Comparison of ENCODE assay signal across 13 cellular contexts in the genomic region with DNA sequence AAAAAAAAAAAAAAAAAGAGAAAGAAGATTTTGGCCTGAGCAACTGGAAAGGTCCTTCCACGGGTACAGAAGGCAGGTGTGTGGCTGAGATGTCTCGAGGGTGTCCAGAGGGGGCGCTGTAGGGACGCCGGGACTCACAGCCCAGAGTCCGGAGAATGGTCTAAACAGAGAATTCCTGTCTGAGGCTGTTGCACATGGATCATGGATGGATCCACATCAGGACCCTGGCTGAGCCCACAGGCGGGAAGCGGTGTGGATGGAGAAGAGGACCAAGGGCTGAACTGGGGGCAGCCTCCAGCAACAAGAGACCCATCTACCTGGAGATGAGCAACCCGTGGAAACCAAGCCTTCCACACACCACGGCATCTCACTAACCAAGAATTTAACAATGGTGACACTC. TPM values are rescaled to one million over a fixed set of nuclear protein-coding genes. Genes with fewer than 3 reads are reported as not detected.
DNase-seq lines count a peak whose midpoint lies in the region; ATAC-seq, FAIRE-seq and TF ChIP-seq lines count a peak whose summit lies in the region.
"Had no signal": no experiment of that assay in that cellular context is flagged by ENCODE, and none has a peak within 500 bp of the region (broad histone marks: within the 10 kb centered on the region; RNA-seq: fewer than 3 reads in every experiment).

No MANE protein-coding gene starts in this region.

- POLR2A ChIA-PET in HepG2 (lab: Yijun Ruan, JAX) = no interaction called here
- POLR2A ChIA-PET in endothelial cell of umbilical vein (lab: Charles Lee) = no interaction called here

- CTCF ChIA-PET in HepG2 (lab: Yijun Ruan, JAX; ENCODE audit: low intra/inter-chr PET ratio, low total read pairs) (no interaction called here), endothelial cell of umbilical vein (lab: Charles Lee) (interaction anchor here (0.6 to 1.0 kb wide), 5 partner anchors 18 to 55 kb away, joined by 3 to 5 read pairs (median 3); a partner anchor contains a TSS)

- no peaks in the 10 kb centered on the region for H3K79me2 ChIP-seq in HepG2 (ENCODE audit: insufficient read depth, low read length)
- no peaks in the 10 kb centered on the region for H3K79me2 ChIP-seq in endothelial cell of umbilical vein (ENCODE audit: control insufficient read depth, insufficient read depth, low read length)

- FAIRE-seq in HepG2 (lab: Jason Lieb, UNC) (no peak), endothelial cell of umbilical vein (lab: Jason Lieb, UNC) (no peak)

- dilution Hi-C loops in endothelial cell of umbilical vein (cut with MboI; ENCODE audit: extremely low pct_ligation_motif_present, low sequenced_read_pairs) = no loop called here

- ATAC-seq in HepG2 (peak; percentile 83), right lobe of liver (no peak), GM19351 (IDR thresholded peaks at IDR 0.05; ENCODE audit: unreplicated experiment) (no peak)

- intact Hi-C loops in HepG2 (cut with micrococcal nuclease; ENCODE audit: unreplicated experiment) = no loop called here
- intact Hi-C loops in right lobe of liver (cut with DNase I) = no loop called here
- intact Hi-C loops in endothelial cell of umbilical vein (cut with micrococcal nuclease) = loop anchor here (5.0 kb wide), 1 partner anchor 219 kb away; no protein-coding TSS in a partner anchor
- intact Hi-C loops in uterus (cut with DNase I; ENCODE audit: low total_unique reads) = no loop called here
- intact Hi-C loops in esophagus squamous epithelium (cut with DNase I) = no loop called here

- H3K4me3 ChIP-seq in HepG2 (replicated peaks in 1 of 3; ENCODE audit: insufficient read depth in 1 of 3, low read depth in 2 of 3, low read length in 3 of 3) (no peak overlapping the region), right lobe of liver (no peak overlapping the region), LNCaP clone FGC (ENCODE audit: low read depth, low read length) (no peak overlapping the region), endothelial cell of umbilical vein (replicated peaks in 1 of 3; ENCODE audit: insufficient read depth in 1 of 3, low read depth in 1 of 3, low read length in 3 of 3) (no peak overlapping the region), uterus (no peak overlapping the region), esophagus squamous epithelium (no peak overlapping the region)
- H3K4me3 ChIP-seq: colonic mucosa had no signal

- H3K4me1 ChIP-seq in HepG2 (ENCODE audit: insufficient read depth, low read length) (no peaks in the 10 kb centered on the region), right lobe of liver (no peaks in the 10 kb centered on the region), endothelial cell of umbilical vein (ENCODE audit: control insufficient read depth, extremely low read depth, insufficient read depth, low read length) (no peaks in the 10 kb centered on the region), uterus (no peaks in the 10 kb centered on the region), esophagus squamous epithelium (no peaks in the 10 kb centered on the region)
- H3K4me1 ChIP-seq: colonic mucosa had no signal

- H3K9me1 ChIP-seq in endothelial cell of umbilical vein (replicated peaks; ENCODE audit: control insufficient read depth, extremely low read depth, insufficient read depth, low read length) = no peaks in the 10 kb centered on the region

- no peak overlapping the region for H3K4me2 ChIP-seq in HepG2 (ENCODE audit: low read depth, low read length)
- H3K4me2 ChIP-seq in endothelial cell of umbilical vein (ENCODE audit: insufficient read depth, low read length) = no peak overlapping the region

- DNase-seq in HepG2 (ENCODE audit: low spot score) (peak; percentile 13), right lobe of liver (no peak), LNCaP clone FGC (ENCODE audit: low read depth) (no peak), endothelial cell of umbilical vein (ENCODE audit: low read depth, low spot score) (no peak), uterus (no peak), esophagus squamous epithelium (lab: John Stamatoyannopoulos, UW) (no peak), NCI-H187 (lab: John Stamatoyannopoulos, UW) (no peak)
- DNase-seq: CD8-positive, alpha-beta memory T cell; colonic mucosa; NCI-H1930; posterior cingulate gyrus had no signal

- TF ChIP-seq POLR2A in HepG2 (IDR thresholded peaks at IDR 0.05; ENCODE audit: insufficient read depth in 1 of 2, low read depth in 2 of 2, low read length in 2 of 2) (no peak), right lobe of liver (IDR thresholded peaks at IDR 0.05) (no peak), endothelial cell of umbilical vein (IDR thresholded peaks at IDR 0.05; ENCODE audit: low read depth, low read length) (no peak), uterus (IDR thresholded peaks at IDR 0.05) (no peak), esophagus squamous epithelium (IDR thresholded peaks at IDR 0.05) (no peak)

- H2AFZ ChIP-seq in HepG2 (ENCODE audit: low read length) (no peak overlapping the region), endothelial cell of umbilical vein (ENCODE audit: low read depth, low read length) (no peak overlapping the region)

- BruUV-seq in HepG2 (replicated peaks; lab: Mats Ljungman, UMichigan) = no TSS peak
- BruUV-seq in endothelial cell of umbilical vein (replicated peaks; lab: Mats Ljungman, UMichigan) = no TSS peak

- 10% methylated on average over 6 of the region's 10 CpGs for WGBS in HepG2 (ENCODE audit: low lambda C conversion rate)
- WGBS in right lobe of liver (ENCODE audit: insufficient coverage, low coverage, low lambda C conversion rate, missing lambda C conversion rate) = 41% methylated on average over 6 of the region's 10 CpGs
- whole genome bisulfite sequencing in esophagus squamous epithelium, 2 donors = 59 to 72% methylated on average over 10 of the region's 10 CpGs

- TF ChIP-seq RAD21 in HepG2 (CRISPR knock-in tag; IDR thresholded peaks at IDR 0.05) = no peak

- H3K9me3 ChIP-seq in HepG2 (ENCODE audit: low read length) (no peaks in the 10 kb centered on the region), right lobe of liver (no peaks in the 10 kb centered on the region), endothelial cell of umbilical vein (replicated peaks; ENCODE audit: control insufficient read depth, insufficient read depth, low read length) (no peaks in the 10 kb centered on the region), uterus (no peaks in the 10 kb centered on the region), esophagus squamous epithelium (no peaks in the 10 kb centered on the region)
- H3K9me3 ChIP-seq: colonic mucosa had no signal

- H3K27ac ChIP-seq in HepG2 (ENCODE audit: extremely low read length, insufficient read depth, low read length) (no peak overlapping the region), right lobe of liver (no peak overlapping the region), endothelial cell of umbilical vein (ENCODE audit: insufficient read depth, low read depth, low read length) (no peak overlapping the region), uterus (no peak overlapping the region), esophagus squamous epithelium (no peak overlapping the region)
- H3K27ac ChIP-seq: colonic mucosa had no signal

- H3K36me3 ChIP-seq in HepG2 (replicated peaks in 1 of 2; ENCODE audit: control insufficient read depth in 1 of 2, insufficient read depth in 2 of 2, low read length in 2 of 2) (no peaks in the 10 kb centered on the region), right lobe of liver (no peaks in the 10 kb centered on the region), endothelial cell of umbilical vein (ENCODE audit: control insufficient read depth in 2 of 2, extremely low read depth in 1 of 2, insufficient read depth in 2 of 2, low read length in 2 of 2) (no peaks in the 10 kb centered on the region), uterus (no peaks in the 10 kb centered on the region), esophagus squamous epithelium (no peaks in the 10 kb centered on the region)
- H3K36me3 ChIP-seq: colonic mucosa had no signal

- H4K20me1 ChIP-seq in HepG2 (ENCODE audit: insufficient read depth, low read length) = no peaks in the 10 kb centered on the region
- no peaks in the 10 kb centered on the region for H4K20me1 ChIP-seq in endothelial cell of umbilical vein (replicated peaks; ENCODE audit: control insufficient read depth, extremely low read depth, insufficient read depth, low read length)

- in situ Hi-C loops in HepG2 (cut with HindIII; ENCODE audit: extremely low pct_ligation_motif_present, low pct_unique_long_range_greater_than_20kb) = no loop called here

- TF ChIP-seq EP300 in HepG2 (IDR thresholded peaks at IDR 0.05; ENCODE audit: low read depth in 2 of 2, low read length in 2 of 2) (no peak), HepG2 (CRISPR knock-in tag; IDR thresholded peaks at IDR 0.05; ENCODE audit: borderline replicate concordance) (no peak)

- H3K9ac ChIP-seq in HepG2 (ENCODE audit: insufficient read depth, low read depth, low read length) = no peak overlapping the region
- no peak overlapping the region for H3K9ac ChIP-seq in endothelial cell of umbilical vein (replicated peaks; ENCODE audit: extremely low read depth, insufficient read depth, low read length)

- TF ChIP-seq CTCF in HepG2 (CRISPR knock-in tag; IDR thresholded peaks at IDR 0.05) (peak; percentile 31), right lobe of liver (IDR thresholded peaks at IDR 0.05) (peak in 1 of 4 donors; percentile 6), LNCaP clone FGC (IDR thresholded peaks at IDR 0.05; ENCODE audit: control insufficient read depth, extremely low read depth, insufficient read depth) (peak; percentile 28; the same call in 1 of the 2 replicates), endothelial cell of umbilical vein (IDR thresholded peaks at IDR 0.05; ENCODE audit: extremely low read depth in 1 of 2, insufficient read depth in 1 of 2, low read depth in 1 of 2, low read length in 2 of 2) (peak; percentile 38 to 39), uterus (IDR thresholded peaks at IDR 0.05) (no peak), esophagus squamous epithelium (IDR thresholded peaks at IDR 0.05) (peak in 1 of 6 experiments; percentile 19)

- H3K27me3 ChIP-seq in HepG2 (ENCODE audit: control insufficient read depth in 1 of 2, insufficient read depth in 2 of 2, low read length in 2 of 2) (peaks cover 4 to 31% of the 10 kb centered on the region in 2 experiments; a peak in 4 of 5 replicates), right lobe of liver (no peaks in the 10 kb centered on the region), endothelial cell of umbilical vein (ENCODE audit: control insufficient read depth in 2 of 2, insufficient read depth in 2 of 2, low read length in 2 of 2) (peaks cover 0 to 2% of the 10 kb centered on the region in 2 experiments), uterus (no peaks in the 10 kb centered on the region), esophagus squamous epithelium (peaks cover 0 to 4% (median 0%) of the 10 kb centered on the region in 4 donors)
- H3K27me3 ChIP-seq: colonic mucosa had no signal

RNA-seq across cellular contexts. Expression of a gene that starts 55.0 kb away (rescaled TPM):
- not detected in 2 replicates for total RNA-seq in HepG2 (2016; rRNA removed; fragmentation: Illumina TruSeq; extraction: Trizol)
- total RNA-seq in HepG2 (2016; cell fraction: cytosol; rRNA removed; fragmentation: Illumina TruSeq; extraction: Trizol; ENCODE audit: low read depth) = not detected in 2 replicates
- 0.02 TPM in 1 of 2 replicates, not detected in the other for total RNA-seq in HepG2 (2016; cell fraction: insoluble cytoplasmic fraction; rRNA removed; fragmentation: Illumina TruSeq; extraction: Trizol)
- 0.03 TPM in 1 of 2 replicates, not detected in the other for total RNA-seq in HepG2 (2016; cell fraction: membrane; rRNA removed; fragmentation: Illumina TruSeq; extraction: Trizol)
- total RNA-seq in HepG2 (2016; cell fraction: nucleus; rRNA removed; fragmentation: Illumina TruSeq; extraction: Trizol) = 0.06 TPM in 1 of 2 replicates, not detected in the other
- 0.01 TPM in 2 replicates for polyA plus RNA-seq in HepG2 (2011; rRNA removed)
- 0.04 TPM in 1 of 2 replicates, not detected in the other for polyA plus RNA-seq in HepG2 (2011; cell fraction: cytosol; rRNA removed)
- 0.09 and 0.11 TPM in 2 replicates for polyA plus RNA-seq in HepG2 (2011; cell fraction: nucleus; rRNA removed)
- 0.03 TPM in 1 of 2 replicates, not detected in the other for polyA plus RNA-seq in HepG2 (2012)
- not detected in 2 replicates for polyA plus RNA-seq in HepG2 (2016; cell fraction: cytosol; fragmentation: Illumina TruSeq; extraction: Trizol; ENCODE audit: low read depth)
- not detected in 2 replicates for polyA plus RNA-seq in HepG2 (2016; cell fraction: insoluble cytoplasmic fraction; fragmentation: Illumina TruSeq; extraction: Trizol; ENCODE audit: low read depth)
- polyA plus RNA-seq in HepG2 (2016; cell fraction: membrane; fragmentation: Illumina TruSeq; extraction: Trizol; ENCODE audit: low read depth) = not detected in 2 replicates
- not detected in 2 replicates for polyA plus RNA-seq in HepG2 (2016; cell fraction: nucleus; fragmentation: Illumina TruSeq; extraction: Trizol; ENCODE audit: insufficient read depth, low read depth)
- 0.02 and 0.50 TPM in 2 replicates for polyA minus RNA-seq in HepG2 (2011; rRNA and poly(A)+ RNA removed; ENCODE audit: low replicate concordance)
- polyA minus RNA-seq in HepG2 (2011; cell fraction: cytosol; rRNA and poly(A)+ RNA removed) = not detected in 2 replicates
- polyA minus RNA-seq in HepG2 (2011; cell fraction: nucleus; rRNA and poly(A)+ RNA removed) = 0.12 and 0.13 TPM in 2 replicates
- total RNA-seq in right lobe of liver = 1 to 10 TPM in 1 of 6 experiments, under 1 TPM in 4, not detected in 1; 0.13 to 1.4 (median 0.51) TPM
- total RNA-seq in endothelial cell of umbilical vein = 3.0 and 5.9 TPM in 2 replicates
- polyA plus RNA-seq in endothelial cell of umbilical vein = 4.1 and 7.9 TPM in 2 replicates
- 2.2 and 2.3 TPM in 2 replicates for polyA plus RNA-seq in endothelial cell of umbilical vein (2011; cell fraction: cytosol; rRNA removed)
- polyA plus RNA-seq in endothelial cell of umbilical vein (2011; cell fraction: nucleus; rRNA removed) = 14.6 and 19.5 TPM in 2 replicates
- 1.2 and 3.5 TPM in 2 replicates for polyA plus RNA-seq in endothelial cell of umbilical vein (2012)
- 13.1 and 15.4 TPM in 2 replicates for polyA minus RNA-seq in endothelial cell of umbilical vein
- not detected for polyA minus RNA-seq in endothelial cell of umbilical vein (2011; cell fraction: cytosol; rRNA and poly(A)+ RNA removed)
- polyA minus RNA-seq in endothelial cell of umbilical vein (2011; cell fraction: nucleus; rRNA and poly(A)+ RNA removed) = 15.9 and 17.2 TPM in 2 replicates
- total RNA-seq in uterus = 1 to 10 TPM in 2 of 4 donors, under 1 TPM in 2; under 0.01 to 3.8 (median 0.74) TPM
- total RNA-seq in esophagus squamous epithelium = under 1 TPM in 3 of 4 donors, not detected in 1; 0.06 to 0.19 (median 0.13) TPM
- total RNA-seq: activated T-helper 1 cell treated with anti-CD3 and anti-CD28 coated beads, Interleukin-12 subunit alpha, Interleukin-12 subunit beta, Interleukin-2, Interleukin-4 antibody, amounts not matched to agents 30 ng/mL and 10 ng/mL and 1 ng/mL, durations not matched to agents 14 hours and 24 hours and 36 hours had no signal

Comparison
In these comparisons a context has a peak if more than half of its experiments do, and no peak if none do; other contexts are left out.
1. CTCF ChIP-seq: peak in HepG2 (single experiment), LNCaP clone FGC (single experiment) and endothelial cell of umbilical vein (2 of 2); none in uterus (0 of 4).